1 cellular context compared by ENCODE assay signal in the genomic region with DNA sequence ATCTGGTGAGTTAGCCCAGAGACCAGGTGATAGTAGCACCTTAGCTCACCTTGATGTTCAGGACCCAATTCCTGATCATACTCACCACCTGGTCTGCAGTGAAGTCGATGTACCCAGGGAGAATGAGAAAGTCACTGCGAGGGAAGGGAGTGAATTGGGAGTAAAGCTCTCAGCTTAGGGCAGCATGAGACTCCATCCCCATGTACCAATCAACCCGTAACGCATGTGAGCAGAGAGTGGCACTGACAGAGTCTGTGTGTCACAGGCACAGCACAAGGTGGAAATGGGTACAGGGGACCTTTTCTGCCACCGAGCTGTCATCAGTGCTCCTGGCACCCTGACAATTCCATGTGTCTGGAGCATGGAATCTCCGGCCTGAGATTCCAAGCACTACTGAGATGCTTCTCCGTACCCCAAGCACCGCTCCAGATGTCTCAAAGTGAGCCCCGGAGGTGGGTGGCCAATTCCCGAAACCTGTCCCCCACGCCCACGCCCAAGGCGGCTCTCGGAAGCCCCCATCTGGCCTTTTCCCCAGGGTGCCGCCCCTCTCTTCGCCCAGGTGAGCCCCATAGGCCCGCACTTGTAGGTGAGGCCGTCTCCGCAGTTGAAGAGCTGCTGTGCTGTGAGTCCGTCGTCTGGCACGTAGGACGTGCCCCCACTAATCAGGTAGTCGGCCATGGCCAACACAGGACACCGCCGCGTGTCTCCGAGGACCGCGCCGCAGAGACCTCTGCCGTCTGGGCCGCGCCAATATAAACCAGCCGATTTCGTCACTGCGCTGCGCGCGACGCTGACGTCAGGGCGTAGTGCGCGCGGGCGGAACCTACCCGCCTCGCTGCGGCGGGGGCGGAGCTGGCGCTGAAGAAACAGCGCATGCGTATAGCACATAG.
TF ChIP-seq lines count a peak whose summit lies in the region.

TSS of gene IMPDH2 (minus strand) at position 726 of the 890 bp plus-strand sequence. CDS start at position 678, 48 bp downstream.

TF ChIP-seq in HEK293, 187 proteins besides CTCF, POLR2A, EP300 and RAD21 (continued from another document and continues in another):
- TF ChIP-seq, protein P1, sequence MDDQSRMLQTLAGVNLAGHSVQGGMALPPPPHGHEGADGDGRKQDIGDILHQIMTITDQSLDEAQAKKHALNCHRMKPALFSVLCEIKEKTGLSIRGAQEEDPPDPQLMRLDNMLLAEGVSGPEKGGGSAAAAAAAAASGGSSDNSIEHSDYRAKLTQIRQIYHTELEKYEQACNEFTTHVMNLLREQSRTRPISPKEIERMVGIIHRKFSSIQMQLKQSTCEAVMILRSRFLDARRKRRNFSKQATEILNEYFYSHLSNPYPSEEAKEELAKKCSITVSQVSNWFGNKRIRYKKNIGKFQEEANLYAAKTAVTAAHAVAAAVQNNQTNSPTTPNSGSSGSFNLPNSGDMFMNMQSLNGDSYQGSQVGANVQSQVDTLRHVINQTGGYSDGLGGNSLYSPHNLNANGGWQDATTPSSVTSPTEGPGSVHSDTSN (CRISPR knock-in tag; IDR thresholded peaks at IDR 0.05): no peak
- TF ChIP-seq ZNF146 (tag by site-specific recombination; IDR thresholded peaks at IDR 0.05): no peak
- 0 out of 2 replicates have a peak, but pooled peaks have one; percentile 13 for TF ChIP-seq ZNF10 (tag by site-specific recombination; IDR thresholded peaks at IDR 0.05)
- no peak for TF ChIP-seq ELK4 (IDR thresholded peaks at IDR 0.05; ENCODE audit: borderline replicate concordance, low read depth, low read length)
- no peak for TF ChIP-seq OVOL3 (tag by site-specific recombination; IDR thresholded peaks at IDR 0.05)
- no peak for TF ChIP-seq MZF1 (tag by site-specific recombination; IDR thresholded peaks at IDR 0.05; ENCODE audit: borderline replicate concordance)
- no peak for TF ChIP-seq ZNF169 (tag by site-specific recombination; IDR thresholded peaks at IDR 0.05)
- TF ChIP-seq ZNF707 (tag by site-specific recombination; IDR thresholded peaks at IDR 0.05): no peak
- TF ChIP-seq HOXC10 (CRISPR knock-in tag; IDR thresholded peaks at IDR 0.05): no peak
- peak; percentile 70 for TF ChIP-seq YY2 (tag by site-specific recombination; IDR thresholded peaks at IDR 0.05)
- TF ChIP-seq, protein P2, sequence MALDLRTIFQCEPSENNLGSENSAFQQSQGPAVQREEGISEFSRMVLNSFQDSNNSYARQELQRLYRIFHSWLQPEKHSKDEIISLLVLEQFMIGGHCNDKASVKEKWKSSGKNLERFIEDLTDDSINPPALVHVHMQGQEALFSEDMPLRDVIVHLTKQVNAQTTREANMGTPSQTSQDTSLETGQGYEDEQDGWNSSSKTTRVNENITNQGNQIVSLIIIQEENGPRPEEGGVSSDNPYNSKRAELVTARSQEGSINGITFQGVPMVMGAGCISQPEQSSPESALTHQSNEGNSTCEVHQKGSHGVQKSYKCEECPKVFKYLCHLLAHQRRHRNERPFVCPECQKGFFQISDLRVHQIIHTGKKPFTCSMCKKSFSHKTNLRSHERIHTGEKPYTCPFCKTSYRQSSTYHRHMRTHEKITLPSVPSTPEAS (tag by site-specific recombination; IDR thresholded peaks at IDR 0.05): no peak
- TF ChIP-seq ZNF660 (tag by site-specific recombination; IDR thresholded peaks at IDR 0.05): peak; percentile 74; the same call in 1 of the 2 replicates
- no peak for TF ChIP-seq ZNF560 (tag by site-specific recombination; IDR thresholded peaks at IDR 0.05; ENCODE audit: borderline replicate concordance)
- TF ChIP-seq ZNF114 (tag by site-specific recombination; IDR thresholded peaks at IDR 0.05): no peak
- no peak for TF ChIP-seq ZNF664 (tag by site-specific recombination; IDR thresholded peaks at IDR 0.05)
- TF ChIP-seq ZNF157 (tag by site-specific recombination; IDR thresholded peaks at IDR 0.05): no peak
- no peak for TF ChIP-seq ZNF280D (tag by site-specific recombination; IDR thresholded peaks at IDR 0.05)
- TF ChIP-seq ZNF239 (tag by site-specific recombination; IDR thresholded peaks at IDR 0.05): 0 out of 2 replicates have a peak, but pooled peaks have one; percentile 35
- no peak for TF ChIP-seq ZNF701 (tag by site-specific recombination; IDR thresholded peaks at IDR 0.05)
- TF ChIP-seq, protein P3, sequence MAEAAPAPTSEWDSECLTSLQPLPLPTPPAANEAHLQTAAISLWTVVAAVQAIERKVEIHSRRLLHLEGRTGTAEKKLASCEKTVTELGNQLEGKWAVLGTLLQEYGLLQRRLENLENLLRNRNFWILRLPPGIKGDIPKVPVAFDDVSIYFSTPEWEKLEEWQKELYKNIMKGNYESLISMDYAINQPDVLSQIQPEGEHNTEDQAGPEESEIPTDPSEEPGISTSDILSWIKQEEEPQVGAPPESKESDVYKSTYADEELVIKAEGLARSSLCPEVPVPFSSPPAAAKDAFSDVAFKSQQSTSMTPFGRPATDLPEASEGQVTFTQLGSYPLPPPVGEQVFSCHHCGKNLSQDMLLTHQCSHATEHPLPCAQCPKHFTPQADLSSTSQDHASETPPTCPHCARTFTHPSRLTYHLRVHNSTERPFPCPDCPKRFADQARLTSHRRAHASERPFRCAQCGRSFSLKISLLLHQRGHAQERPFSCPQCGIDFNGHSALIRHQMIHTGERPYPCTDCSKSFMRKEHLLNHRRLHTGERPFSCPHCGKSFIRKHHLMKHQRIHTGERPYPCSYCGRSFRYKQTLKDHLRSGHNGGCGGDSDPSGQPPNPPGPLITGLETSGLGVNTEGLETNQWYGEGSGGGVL (tag by site-specific recombination; IDR thresholded peaks at IDR 0.05): peak; percentile 39; the same call in 1 of the 2 replicates
- TF ChIP-seq ZNF394 (tag by site-specific recombination; IDR thresholded peaks at IDR 0.05; ENCODE audit: borderline replicate concordance): peak; percentile 36
- TF ChIP-seq ZSCAN23 (tag by site-specific recombination; IDR thresholded peaks at IDR 0.05): 0 out of 2 replicates have a peak, but pooled peaks have one; percentile 61
- peak; percentile 67; the same call in 1 of the 2 replicates for TF ChIP-seq ZNF843 (tag by site-specific recombination; IDR thresholded peaks at IDR 0.05)
- peak; percentile 57; the same call in 1 of the 2 replicates for TF ChIP-seq ZNF324 (tag by site-specific recombination; IDR thresholded peaks at IDR 0.05)
- TF ChIP-seq ZNF521 (tag by site-specific recombination; IDR thresholded peaks at IDR 0.05): no peak
- TF ChIP-seq ZBTB8A (tag by site-specific recombination; IDR thresholded peaks at IDR 0.05): 0 out of 2 replicates have a peak, but pooled peaks have one; percentile 39
- TF ChIP-seq ZNF623 (tag by site-specific recombination; IDR thresholded peaks at IDR 0.05): 0 out of 2 replicates have a peak, but pooled peaks have one; percentile 7
- TF ChIP-seq ZNF174 (tag by site-specific recombination; IDR thresholded peaks at IDR 0.05): no peak
- no peak for TF ChIP-seq TRIM28 (IDR thresholded peaks at IDR 0.05; ENCODE audit: borderline replicate concordance, low read length)
- TF ChIP-seq, protein P4, sequence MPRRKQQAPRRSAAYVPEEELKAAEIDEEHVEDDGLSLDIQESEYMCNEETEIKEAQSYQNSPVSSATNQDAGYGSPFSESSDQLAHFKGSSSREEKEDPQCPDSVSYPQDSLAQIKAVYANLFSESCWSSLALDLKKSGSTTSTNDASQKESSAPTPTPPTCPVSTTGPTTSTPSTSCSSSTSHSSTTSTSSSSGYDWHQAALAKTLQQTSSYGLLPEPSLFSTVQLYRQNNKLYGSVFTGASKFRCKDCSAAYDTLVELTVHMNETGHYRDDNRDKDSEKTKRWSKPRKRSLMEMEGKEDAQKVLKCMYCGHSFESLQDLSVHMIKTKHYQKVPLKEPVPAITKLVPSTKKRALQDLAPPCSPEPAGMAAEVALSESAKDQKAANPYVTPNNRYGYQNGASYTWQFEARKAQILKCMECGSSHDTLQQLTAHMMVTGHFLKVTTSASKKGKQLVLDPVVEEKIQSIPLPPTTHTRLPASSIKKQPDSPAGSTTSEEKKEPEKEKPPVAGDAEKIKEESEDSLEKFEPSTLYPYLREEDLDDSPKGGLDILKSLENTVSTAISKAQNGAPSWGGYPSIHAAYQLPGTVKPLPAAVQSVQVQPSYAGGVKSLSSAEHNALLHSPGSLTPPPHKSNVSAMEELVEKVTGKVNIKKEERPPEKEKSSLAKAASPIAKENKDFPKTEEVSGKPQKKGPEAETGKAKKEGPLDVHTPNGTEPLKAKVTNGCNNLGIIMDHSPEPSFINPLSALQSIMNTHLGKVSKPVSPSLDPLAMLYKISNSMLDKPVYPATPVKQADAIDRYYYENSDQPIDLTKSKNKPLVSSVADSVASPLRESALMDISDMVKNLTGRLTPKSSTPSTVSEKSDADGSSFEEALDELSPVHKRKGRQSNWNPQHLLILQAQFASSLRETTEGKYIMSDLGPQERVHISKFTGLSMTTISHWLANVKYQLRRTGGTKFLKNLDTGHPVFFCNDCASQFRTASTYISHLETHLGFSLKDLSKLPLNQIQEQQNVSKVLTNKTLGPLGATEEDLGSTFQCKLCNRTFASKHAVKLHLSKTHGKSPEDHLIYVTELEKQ (tag by site-specific recombination; IDR thresholded peaks at IDR 0.05; ENCODE audit: borderline replicate concordance): no peak
- TF ChIP-seq ZNF2 (tag by site-specific recombination; IDR thresholded peaks at IDR 0.05): peak; percentile 76
- no peak for TF ChIP-seq ZNF621 (tag by site-specific recombination; IDR thresholded peaks at IDR 0.05)
- TF ChIP-seq, protein P5, sequence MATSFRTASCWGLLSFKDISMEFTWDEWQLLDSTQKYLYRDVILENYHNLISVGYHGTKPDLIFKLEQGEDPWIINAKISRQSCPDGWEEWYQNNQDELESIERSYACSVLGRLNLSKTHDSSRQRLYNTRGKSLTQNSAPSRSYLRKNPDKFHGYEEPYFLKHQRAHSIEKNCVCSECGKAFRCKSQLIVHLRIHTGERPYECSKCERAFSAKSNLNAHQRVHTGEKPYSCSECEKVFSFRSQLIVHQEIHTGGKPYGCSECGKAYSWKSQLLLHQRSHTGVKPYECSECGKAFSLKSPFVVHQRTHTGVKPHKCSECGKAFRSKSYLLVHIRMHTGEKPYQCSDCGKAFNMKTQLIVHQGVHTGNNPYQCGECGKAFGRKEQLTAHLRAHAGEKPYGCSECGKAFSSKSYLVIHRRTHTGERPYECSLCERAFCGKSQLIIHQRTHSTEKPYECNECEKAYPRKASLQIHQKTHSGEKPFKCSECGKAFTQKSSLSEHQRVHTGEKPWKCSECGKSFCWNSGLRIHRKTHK (tag by site-specific recombination; IDR thresholded peaks at IDR 0.05): no peak
- TF ChIP-seq KLF8 (tag by site-specific recombination; IDR thresholded peaks at IDR 0.05): 0 out of 2 replicates have a peak, but pooled peaks have one; percentile 66
- TF ChIP-seq, protein P6, sequence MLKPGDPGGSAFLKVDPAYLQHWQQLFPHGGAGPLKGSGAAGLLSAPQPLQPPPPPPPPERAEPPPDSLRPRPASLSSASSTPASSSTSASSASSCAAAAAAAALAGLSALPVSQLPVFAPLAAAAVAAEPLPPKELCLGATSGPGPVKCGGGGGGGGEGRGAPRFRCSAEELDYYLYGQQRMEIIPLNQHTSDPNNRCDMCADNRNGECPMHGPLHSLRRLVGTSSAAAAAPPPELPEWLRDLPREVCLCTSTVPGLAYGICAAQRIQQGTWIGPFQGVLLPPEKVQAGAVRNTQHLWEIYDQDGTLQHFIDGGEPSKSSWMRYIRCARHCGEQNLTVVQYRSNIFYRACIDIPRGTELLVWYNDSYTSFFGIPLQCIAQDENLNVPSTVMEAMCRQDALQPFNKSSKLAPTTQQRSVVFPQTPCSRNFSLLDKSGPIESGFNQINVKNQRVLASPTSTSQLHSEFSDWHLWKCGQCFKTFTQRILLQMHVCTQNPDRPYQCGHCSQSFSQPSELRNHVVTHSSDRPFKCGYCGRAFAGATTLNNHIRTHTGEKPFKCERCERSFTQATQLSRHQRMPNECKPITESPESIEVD (tag by site-specific recombination; IDR thresholded peaks at IDR 0.05): no peak
- no peak for TF ChIP-seq ZNF366 (tag by site-specific recombination; conservative IDR thresholded peaks at IDR 0.05)
- no peak for TF ChIP-seq ZNF155 (tag by site-specific recombination; IDR thresholded peaks at IDR 0.05)
- no peak for TF ChIP-seq ZNF423 (tag by site-specific recombination; IDR thresholded peaks at IDR 0.05)
- no peak for TF ChIP-seq ZNF266 (tag by site-specific recombination; IDR thresholded peaks at IDR 0.05; ENCODE audit: low read depth)
- no peak for TF ChIP-seq ZNF473 (tag by site-specific recombination; IDR thresholded peaks at IDR 0.05)
- no peak for TF ChIP-seq OSR2 (tag by site-specific recombination; IDR thresholded peaks at IDR 0.05)
- TF ChIP-seq ZFP3 (tag by site-specific recombination; IDR thresholded peaks at IDR 0.05; ENCODE audit: low read depth): no peak
- TF ChIP-seq ZNF510 (tag by site-specific recombination; IDR thresholded peaks at IDR 0.05; ENCODE audit: insufficient replicate concordance): no peak
